Comparison of ENCODE assay signal across 1 cellular context in genomic region chr1:228852511-228853088, GRCh38.
TF ChIP-seq lines count a peak whose summit lies in the region.

No MANE protein-coding gene starts in this region.

TF ChIP-seq in GM23338, 12 proteins besides CTCF, POLR2A, EP300 and RAD21 (continued from another document):
- TF ChIP-seq REST (IDR thresholded peaks at IDR 0.05; ENCODE audit: unreplicated experiment): no peak
- TF ChIP-seq NANOG (IDR thresholded peaks at IDR 0.05; ENCODE audit: borderline replicate concordance): no peak
